Comparison of ENCODE assay signal across 8 cellular contexts in the genomic region with DNA sequence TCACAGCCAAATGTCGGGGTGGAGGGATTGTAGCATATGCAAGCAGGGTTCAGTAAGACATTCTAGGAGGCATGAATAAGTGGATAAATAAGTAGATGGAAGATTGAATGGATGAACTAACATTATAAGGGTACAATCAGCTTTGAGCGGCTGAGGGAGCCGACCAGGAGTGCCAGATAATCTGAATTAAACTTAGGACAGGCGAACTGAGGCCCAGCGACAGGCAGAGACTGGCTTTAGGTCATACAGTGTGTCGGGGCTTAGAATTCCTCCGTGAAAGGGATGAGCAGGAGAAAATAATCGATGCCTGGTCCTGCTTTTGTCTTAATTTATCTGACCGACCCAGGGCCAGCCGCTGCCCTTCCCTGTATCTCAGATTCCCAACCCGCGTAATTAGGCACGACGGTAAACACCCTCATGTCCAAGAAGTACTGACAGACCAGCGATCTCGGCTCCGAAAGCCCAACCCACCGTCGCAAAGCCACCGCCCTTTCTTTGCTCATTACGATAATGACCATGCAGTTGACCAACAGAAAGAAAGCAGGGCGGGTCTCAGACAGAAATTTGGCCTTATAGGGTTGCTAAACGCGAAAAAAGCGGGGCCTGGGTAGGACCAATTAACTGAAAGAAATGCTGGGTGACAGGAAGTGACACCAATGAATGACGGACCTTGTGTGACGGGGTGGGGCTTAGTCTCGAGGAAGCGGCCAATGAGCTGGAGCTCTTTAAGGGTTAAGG. TPM values are rescaled to one million over a fixed set of nuclear protein-coding genes. Genes with fewer than 3 reads are reported as not detected.
DNase-seq lines count a peak whose midpoint lies in the region; ATAC-seq and TF ChIP-seq lines count a peak whose summit lies in the region.

No MANE protein-coding gene starts in this region.

- 0% methylated on average over 29 of the region's 29 CpGs for WGBS in heart right ventricle, 2 donors
- WGBS in upper lobe of left lung, 2 donors: 2% methylated on average over 26 to 29 of the region's 29 CpGs

- intact Hi-C loops in heart right ventricle (cut with DNase I): loop anchor here in 6 of 10 donors (1.0 to 10.0 kb wide), 7 partner anchors 9 to 323 kb away; partner anchors contain the start of genes LRRC51 (in 3 of the 6), NUMA1 (in 3 of the 6), LAMTOR1 (in 2 of the 6) and CLPB (in 1 of the 6)

- TF ChIP-seq CTCF in GM12875 (IDR thresholded peaks at IDR 0.05; ENCODE audit: borderline replicate concordance, insufficient read depth, low read depth, low read length) (no peak), heart right ventricle (IDR thresholded peaks at IDR 0.05) (no peak), upper lobe of left lung (IDR thresholded peaks at IDR 0.05) (no peak)

- H3K27me3 ChIP-seq in heart right ventricle (peaks cover 0 to 10% (median 0%) of the 10 kb centered on the region in 7 donors), upper lobe of left lung (no peaks in the 10 kb centered on the region)

- peak in 1 of 4 donors; percentile 76 for TF ChIP-seq EP300 in upper lobe of left lung (IDR thresholded peaks at IDR 0.05)

- TF ChIP-seq POLR2A in upper lobe of left lung (IDR thresholded peaks at IDR 0.05): peak in 3 of 4 donors; percentile 67 to 93 (median 91)

- H3K4me1 ChIP-seq in heart right ventricle (peaks cover 4 to 21% (median 15%) of the 10 kb centered on the region in 9 donors), upper lobe of left lung (peaks cover 10 to 13% (median 12%) of the 10 kb centered on the region in 4 donors)

- H3K4me3 ChIP-seq in GM12875 (ENCODE audit: low read depth, low read length) (peak overlapping the region; percentile 64), heart right ventricle (peak overlapping the region; percentile 37 to 84 (median 58)), upper lobe of left lung (peak overlapping the region; percentile 60 to 70 (median 63))

- H3K36me3 ChIP-seq in heart right ventricle (peaks cover 0 to 36% (median 0%) of the 10 kb centered on the region in 9 donors), upper lobe of left lung (peaks cover 0 to 16% (median 6%) of the 10 kb centered on the region in 4 donors)

- DNase-seq in NCI-H1105 (lab: John Stamatoyannopoulos, UW) (peak; percentile 99), SKM-1 (lab: John Stamatoyannopoulos, UW; ENCODE audit: unreplicated experiment) (peak; percentile 97), amniotic epithelial cell (ENCODE audit: low read depth) (peak; percentile 100), heart right ventricle (peak; percentile 85 to 98), pons (ENCODE audit: low spot score) (peak; percentile 100), upper lobe of left lung (peak in 1 of 2 donors; percentile 98)

- H3K27ac ChIP-seq in heart right ventricle (peak overlapping the region; percentile 88 to 100 (median 96)), upper lobe of left lung (peak overlapping the region; percentile 96 to 98 (median 98))

- peak; percentile 89 for ATAC-seq in HG02642 (IDR thresholded peaks at IDR 0.05; ENCODE audit: poor library complexity, unreplicated experiment)
- ATAC-seq in heart right ventricle: peak; percentile 94 to 98 (median 96)
- peak; percentile 97 for ATAC-seq in upper lobe of left lung (ENCODE audit: low FRiP score in 2 of 2)

- H3K9me3 ChIP-seq in heart right ventricle (no peaks in the 10 kb centered on the region), upper lobe of left lung (no peaks in the 10 kb centered on the region)

RNA-seq across cellular contexts. Expression of gene ANAPC15, which starts 0.5 kb away (rescaled TPM):
- total RNA-seq in heart right ventricle: 10 to 100 TPM; 31.8 to 58.3 (median 46.8) TPM
- polyA plus RNA-seq in heart right ventricle: 100 to 1,000 TPM in 1 of 2 donors, 10 to 100 TPM in 1; 43.8 to 104 TPM
- total RNA-seq in upper lobe of left lung: 10 to 100 TPM; 12.8 to 39.1 (median 29.5) TPM

RNA-seq across cellular contexts. Expression of gene TOMT, which starts 6.2 kb away (rescaled TPM):
- under 1 TPM in 1 of 10 donors, not detected in 9; 0.21 TPM for total RNA-seq in heart right ventricle
- polyA plus RNA-seq in heart right ventricle: not detected
- under 1 TPM in 1 of 6 donors, not detected in 5; 0.30 TPM for total RNA-seq in upper lobe of left lung

RNA-seq across cellular contexts. Expression of gene LAMTOR1, which starts 8.9 kb away (rescaled TPM):
- 100 to 1,000 TPM in 1 of 10 donors, 10 to 100 TPM in 9; 76.5 to 103 (median 81.8) TPM for total RNA-seq in heart right ventricle
- 100 to 1,000 TPM in 1 of 2 donors, 10 to 100 TPM in 1; 58.3 to 158 TPM for polyA plus RNA-seq in heart right ventricle
- 100 to 1,000 TPM in 4 of 6 donors, 10 to 100 TPM in 2; 86.0 to 162 (median 114) TPM for total RNA-seq in upper lobe of left lung

RNA-seq across cellular contexts. Expression of gene FOLR3, which starts 23.6 kb away (rescaled TPM):
- total RNA-seq in heart right ventricle: 1 to 10 TPM in 1 of 10 donors, under 1 TPM in 2, not detected in 7; 0.59 to 1.1 (median 0.67) TPM
- under 1 TPM in 1 of 2 donors, not detected in 1; 0.23 TPM for polyA plus RNA-seq in heart right ventricle
- total RNA-seq in upper lobe of left lung: 10 to 100 TPM in 2 of 6 donors, 1 to 10 TPM in 2, not detected in 2; 1.4 to 69.7 (median 9.5) TPM

RNA-seq across cellular contexts. Expression of gene LRRC51, which starts 31.3 kb away (rescaled TPM):
- 1 to 10 TPM; 2.3 to 9.1 (median 4.7) TPM for total RNA-seq in heart right ventricle
- polyA plus RNA-seq in heart right ventricle: 1 to 10 TPM; 2.5 to 2.8 TPM
- total RNA-seq in upper lobe of left lung: 10 to 100 TPM in 3 of 6 donors, 1 to 10 TPM in 3; 5.3 to 19.2 (median 10.3) TPM
